ENCODE assay signal across 17 cellular contexts in the genomic region with DNA sequence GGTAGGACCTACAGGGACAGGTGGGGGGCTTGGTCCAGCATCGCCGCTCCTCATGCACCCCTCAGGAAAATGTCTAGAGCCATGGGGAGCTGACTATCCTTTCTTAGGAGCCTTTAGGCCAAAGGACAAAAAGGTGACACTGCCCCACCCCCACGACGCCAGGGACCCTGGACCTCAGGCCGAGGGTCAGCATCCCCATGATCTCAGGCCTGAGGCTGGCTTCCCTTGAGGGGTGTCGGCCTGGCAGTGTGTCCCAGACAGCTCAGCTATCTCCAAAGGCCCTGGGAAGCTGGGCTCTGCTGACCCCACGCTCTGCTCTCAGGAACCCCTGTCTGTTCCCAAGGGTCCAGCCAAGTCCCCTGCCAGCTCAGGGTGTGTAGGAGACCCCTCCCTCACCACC. TPM values are rescaled to one million over a fixed set of nuclear protein-coding genes. Genes with fewer than 3 reads are reported as not detected.
DNase-seq lines count a peak whose midpoint lies in the region; ATAC-seq and TF ChIP-seq lines count a peak whose summit lies in the region.
"Had no signal": no experiment of that assay in that cellular context is flagged by ENCODE, and none has a peak within 500 bp of the region (broad histone marks: within the 10 kb centered on the region; RNA-seq: fewer than 3 reads in every experiment).

No MANE protein-coding gene starts in this region.

- DNase-seq in DND-41, result no peak
- DNase-seq in endodermal cell, result peak; percentile 40
- DNase-seq in ovary, result peak in 3 of 5 donors; percentile 6 to 15 (median 10)
- DNase-seq in HFFc6, result no peak
- DNase-seq: ACHN; AML-193; CD4-positive, CD25-positive, alpha-beta regulatory T cell; HCEC 1CT; NCI-H1436; NCI-H2029; SHP77 had no signal

- H3K4me3 Mint-ChIP-seq in endodermal cell (no peak overlapping the region), HFFc6 (no peak overlapping the region)
- H3K4me3 Mint-ChIP-seq: CD4-positive, CD25-positive, alpha-beta regulatory T cell; IgD-negative memory B cell had no signal

- no peaks in the 10 kb centered on the region for H3K9me3 ChIP-seq in BLaER1 treated with 17β-estradiol and CSF1 and Interleukin-3, amounts not matched to agents 10 nM and 100 nM (replicated peaks in 1 of 11)
- H3K9me3 ChIP-seq in DND-41 (ENCODE audit: insufficient read depth, low read length, severe bottlenecking) (no peaks in the 10 kb centered on the region), endodermal cell (ENCODE audit: control insufficient read depth, low read length) (no peaks in the 10 kb centered on the region), ovary (no peaks in the 10 kb centered on the region)

- TF ChIP-seq EP300 in ovary (IDR thresholded peaks at IDR 0.05), result no peak

- no peak overlapping the region for H2AFZ ChIP-seq in DND-41 (ENCODE audit: low read depth, low read length)

- intact Hi-C loops in ovary (cut with DNase I), result no loop called here

- H3K4me1 Mint-ChIP-seq in endodermal cell, result no peaks in the 10 kb centered on the region
- H3K4me1 Mint-ChIP-seq in HFFc6 (ENCODE audit: low read depth), result no peaks in the 10 kb centered on the region
- H3K4me1 Mint-ChIP-seq: IgD-negative memory B cell had no signal

- no peak for TF ChIP-seq POLR2A in ovary (IDR thresholded peaks at IDR 0.05)

- H3K4me2 ChIP-seq in BLaER1 treated with 17β-estradiol and CSF1 and Interleukin-3, amounts not matched to agents 10 nM and 100 nM, result peak overlapping the region in 6 of 11 experiments; percentile 38 to 60 (median 50); a peak in 7 of 22 replicates
- H3K4me2 ChIP-seq in DND-41 (ENCODE audit: insufficient read depth, low read length), result peak overlapping the region; percentile 27

- TF ChIP-seq CTCF in DND-41 (IDR thresholded peaks at IDR 0.05; ENCODE audit: borderline replicate concordance, extremely low read depth, low read length, poor library complexity, severe bottlenecking) (no peak), endodermal cell (conservative IDR thresholded peaks at IDR 0.05) (no peak), ovary (IDR thresholded peaks at IDR 0.05) (no peak), HFFc6 (IDR thresholded peaks at IDR 0.05) (no peak)

- H3K9me3 Mint-ChIP-seq in endodermal cell (no peaks in the 10 kb centered on the region), HFFc6 (no peaks in the 10 kb centered on the region)
- H3K9me3 Mint-ChIP-seq: CD4-positive, CD25-positive, alpha-beta regulatory T cell; IgD-negative memory B cell had no signal

- peaks cover 43 to 61% (median 50%) of the 10 kb centered on the region in 11 experiments for H3K27me3 ChIP-seq in BLaER1 treated with 17β-estradiol and CSF1 and Interleukin-3, amounts not matched to agents 10 nM and 100 nM
- H3K27me3 ChIP-seq in DND-41 (ENCODE audit: insufficient read depth, low read length, poor library complexity), result no peaks in the 10 kb centered on the region
- peaks cover 79% of the 10 kb centered on the region for H3K27me3 ChIP-seq in endodermal cell (ENCODE audit: control insufficient read depth, insufficient read depth, low read length, poor library complexity, severe bottlenecking)
- no peaks in the 10 kb centered on the region for H3K27me3 ChIP-seq in ovary

- H3K27ac Mint-ChIP-seq in endodermal cell (no peak overlapping the region), HFFc6 (no peak overlapping the region)
- H3K27ac Mint-ChIP-seq: CD4-positive, CD25-positive, alpha-beta regulatory T cell; IgD-negative memory B cell had no signal

- H3K27ac ChIP-seq in BLaER1 treated with 17β-estradiol and CSF1 and Interleukin-3, amounts not matched to agents 10 nM and 100 nM, result no peak overlapping the region
- H3K27ac ChIP-seq in DND-41 (ENCODE audit: low read length) (peak overlapping the region; percentile 73), endodermal cell (ENCODE audit: low read depth, low read length) (no peak overlapping the region), ovary (no peak overlapping the region)
- H3K27ac ChIP-seq: HL-60 had no signal

- ATAC-seq in DND-41 (ENCODE audit: insufficient read depth, low read depth), result peak; percentile 34; the same call in 2 of the 3 replicates
- no peak for ATAC-seq in HG02938 (IDR thresholded peaks at IDR 0.05; ENCODE audit: unreplicated experiment)
- no peak for ATAC-seq in GM18858 (IDR thresholded peaks at IDR 0.05; ENCODE audit: unreplicated experiment)
- ATAC-seq: Panc1 had no signal

- no peaks in the 10 kb centered on the region for H3K79me2 ChIP-seq in DND-41 (ENCODE audit: insufficient read depth, low read length)

- peaks cover 26 to 41% (median 35%) of the 10 kb centered on the region in 10 experiments for H3K4me1 ChIP-seq in BLaER1 treated with 17β-estradiol and CSF1 and Interleukin-3, amounts not matched to agents 10 nM and 100 nM
- peaks cover 33% of the 10 kb centered on the region for H3K4me1 ChIP-seq in DND-41 (ENCODE audit: insufficient read depth, low read length)
- peaks cover 3% of the 10 kb centered on the region for H3K4me1 ChIP-seq in endodermal cell (ENCODE audit: control insufficient read depth, insufficient read depth, low read length)
- no peaks in the 10 kb centered on the region for H3K4me1 ChIP-seq in ovary (ENCODE audit: insufficient read depth)

- no peak overlapping the region for H3K9ac ChIP-seq in BLaER1 treated with 17β-estradiol and CSF1 and Interleukin-3, amounts not matched to agents 10 nM and 100 nM
- peak overlapping the region; percentile 38 for H3K9ac ChIP-seq in DND-41 (ENCODE audit: low read depth, low read length)
- no peak overlapping the region for H3K9ac ChIP-seq in endodermal cell (ENCODE audit: extremely low read depth, low read length, poor library complexity, severe bottlenecking)

- H3K36me3 ChIP-seq in BLaER1 treated with 17β-estradiol and CSF1 and Interleukin-3, amounts not matched to agents 10 nM and 100 nM, result no peaks in the 10 kb centered on the region
- no peaks in the 10 kb centered on the region for H3K36me3 ChIP-seq in DND-41 (ENCODE audit: insufficient read depth, low read length)
- no peaks in the 10 kb centered on the region for H3K36me3 ChIP-seq in endodermal cell (ENCODE audit: control insufficient read depth, insufficient read depth, low read length)
- no peaks in the 10 kb centered on the region for H3K36me3 ChIP-seq in ovary

- WGBS in endodermal cell (ENCODE audit: insufficient coverage in 1 of 2, insufficient read length in 1 of 2), 2 experiments, result 82 to 84% methylated on average over 7 of the region's 7 CpGs
- 62 to 68% (median 66%) methylated on average over 5 to 7 of the region's 7 CpGs for WGBS in ovary, 3 donors

- peaks cover 0 to 26% (median 7%) of the 10 kb centered on the region in 11 experiments; a peak in 10 of 22 replicates for H4K20me1 ChIP-seq in BLaER1 treated with 17β-estradiol and CSF1 and Interleukin-3, amounts not matched to agents 10 nM and 100 nM
- no peaks in the 10 kb centered on the region for H4K20me1 ChIP-seq in DND-41 (ENCODE audit: insufficient read depth, low read length)

- peaks cover 50% of the 10 kb centered on the region for H3K27me3 Mint-ChIP-seq in endodermal cell (ENCODE audit: insufficient read depth)
- H3K27me3 Mint-ChIP-seq in HFFc6 (ENCODE audit: insufficient read depth), result peaks cover 32% of the 10 kb centered on the region

- no peak overlapping the region for H3K4me3 ChIP-seq in BLaER1 treated with 17β-estradiol and CSF1 and Interleukin-3, amounts not matched to agents 10 nM and 100 nM
- no peak overlapping the region for H3K4me3 ChIP-seq in DND-41 (ENCODE audit: low read depth in 1 of 2, low read length in 2 of 2)
- H3K4me3 ChIP-seq in endodermal cell (ENCODE audit: low read length), result no peak overlapping the region
- H3K4me3 ChIP-seq in ovary, result no peak overlapping the region

- H3K36me3 Mint-ChIP-seq in endodermal cell (ENCODE audit: low read depth) (no peaks in the 10 kb centered on the region), HFFc6 (ENCODE audit: low read depth) (no peaks in the 10 kb centered on the region)
- H3K36me3 Mint-ChIP-seq: CD4-positive, CD25-positive, alpha-beta regulatory T cell; IgD-negative memory B cell had no signal

RNA-seq across cellular contexts. Expression of a gene that starts 16.3 kb away (rescaled TPM):
- not detected for total RNA-seq in endodermal cell
- not detected for polyA plus RNA-seq in endodermal cell (2013, experiment 1 of 2)
- polyA plus RNA-seq in endodermal cell (2013, experiment 2 of 2), result not detected
- total RNA-seq in ovary, result not detected
- not detected for polyA plus RNA-seq in ovary
- total RNA-seq in HFFc6 (2021; fragmentation: NEBNext Ultra II Directional; extraction: Animal tissue kit (Norgen Biotek cat#: 25700)), result not detected
- total RNA-seq: CD4-positive, CD25-positive, alpha-beta regulatory T cell had no signal
- polyA plus RNA-seq: CD4-positive, CD25-positive, alpha-beta regulatory T cell; IgD-negative memory B cell had no signal

RNA-seq across cellular contexts. Expression of a gene that starts 29.9 kb away (rescaled TPM):
- not detected for total RNA-seq in endodermal cell
- not detected for polyA plus RNA-seq in endodermal cell (2013, experiment 1 of 2)
- not detected for polyA plus RNA-seq in endodermal cell (2013, experiment 2 of 2)
- total RNA-seq in ovary, result not detected
- not detected for polyA plus RNA-seq in ovary
- not detected for total RNA-seq in HFFc6 (2021; fragmentation: NEBNext Ultra II Directional; extraction: Animal tissue kit (Norgen Biotek cat#: 25700))
- total RNA-seq: CD4-positive, CD25-positive, alpha-beta regulatory T cell had no signal
- polyA plus RNA-seq: CD4-positive, CD25-positive, alpha-beta regulatory T cell; IgD-negative memory B cell had no signal

RNA-seq across cellular contexts. Expression of a gene that starts 37.2 kb away (rescaled TPM):
- total RNA-seq in endodermal cell, result 1 to 10 TPM; 1.2 to 4.8 TPM
- 15.4 TPM for polyA plus RNA-seq in endodermal cell (2013, experiment 1 of 2)
- 16.4 TPM for polyA plus RNA-seq in endodermal cell (2013, experiment 2 of 2)
- 10 to 100 TPM; 12.5 to 41.0 (median 34.1) TPM for total RNA-seq in ovary
- polyA plus RNA-seq in ovary, result 10 to 100 TPM in 1 of 2 donors, 1 to 10 TPM in 1; 3.0 to 23.3 TPM
- total RNA-seq in HFFc6 (2021; fragmentation: NEBNext Ultra II Directional; extraction: Animal tissue kit (Norgen Biotek cat#: 25700)), result 10 to 100 TPM; 32.6 to 42.6 (median 36.7) TPM

Comparison
In these comparisons a context has a peak if more than half of its experiments do, and no peak if none do; other contexts are left out.
1. DNase-seq: peak in endodermal cell (single experiment) and ovary (3 of 5); none in DND-41 (single experiment) and HFFc6 (single experiment).